Comparison of ENCODE assay signal across 8 cellular contexts in genomic region chr6:47134476-47135189, GRCh38.
DNase-seq lines count a peak whose midpoint lies in the region; ATAC-seq and TF ChIP-seq lines count a peak whose summit lies in the region.

No MANE protein-coding gene starts in this region.

- H3K9me3 ChIP-seq in endodermal cell (ENCODE audit: control insufficient read depth, low read length) = no peaks in the 10 kb centered on the region

- no peak overlapping the region for H3K27ac ChIP-seq in endodermal cell (ENCODE audit: low read depth, low read length)

- H3K27ac Mint-ChIP-seq in HFFc6 (peak overlapping the region; percentile 84), endodermal cell (peak overlapping the region; percentile 81), immature natural killer cell (no peak overlapping the region)
- H3K27ac Mint-ChIP-seq in activated T-helper 1 cell treated with anti-CD3 and anti-CD28 coated beads, Interleukin-12 subunit alpha, Interleukin-12 subunit beta, Interleukin-2, Interleukin-4 antibody, amounts not matched to agents 30 ng/mL and 10 ng/mL and 1 ng/mL, durations not matched to agents 14 hours and 24 hours and 36 hours = no peak overlapping the region

- peaks cover 5% of the 10 kb centered on the region for H3K27me3 Mint-ChIP-seq in HFFc6 (ENCODE audit: insufficient read depth)
- no peaks in the 10 kb centered on the region for H3K27me3 Mint-ChIP-seq in endodermal cell (ENCODE audit: insufficient read depth)
- peaks cover 4% of the 10 kb centered on the region for H3K27me3 Mint-ChIP-seq in activated T-helper 1 cell treated with anti-CD3 and anti-CD28 coated beads, Interleukin-12 subunit alpha, Interleukin-12 subunit beta, Interleukin-2, Interleukin-4 antibody, amounts not matched to agents 30 ng/mL and 10 ng/mL and 1 ng/mL, durations not matched to agents 14 hours and 24 hours and 36 hours (ENCODE audit: insufficient read depth)
- peaks cover 0 to 8% (median 2%) of the 10 kb centered on the region in 3 donors for H3K27me3 Mint-ChIP-seq in immature natural killer cell (ENCODE audit: low read depth in 3 of 3)

- H3K36me3 Mint-ChIP-seq in HFFc6 (ENCODE audit: low read depth) (no peaks in the 10 kb centered on the region), endodermal cell (ENCODE audit: low read depth) (no peaks in the 10 kb centered on the region), immature natural killer cell (no peaks in the 10 kb centered on the region)
- H3K36me3 Mint-ChIP-seq in activated T-helper 1 cell treated with anti-CD3 and anti-CD28 coated beads, Interleukin-12 subunit alpha, Interleukin-12 subunit beta, Interleukin-2, Interleukin-4 antibody, amounts not matched to agents 30 ng/mL and 10 ng/mL and 1 ng/mL, durations not matched to agents 14 hours and 24 hours and 36 hours (ENCODE audit: low read depth) = no peaks in the 10 kb centered on the region

- DNase-seq in HFFc6 (peak; percentile 82), NOMO-1 (lab: John Stamatoyannopoulos, UW; ENCODE audit: unreplicated experiment in 2 of 2) (peak; percentile 51 to 80), endodermal cell (no peak), non-pigmented ciliary epithelial cell (ENCODE audit: low read depth) (peak; percentile 92), immature natural killer cell (no peak), globus pallidus (ENCODE audit: low spot score) (no peak)
- no peak for DNase-seq in activated T-helper 1 cell treated with anti-CD3 and anti-CD28 coated beads, Interleukin-12 subunit alpha, Interleukin-12 subunit beta, Interleukin-2, Interleukin-4 antibody, amounts not matched to agents 30 ng/mL and 10 ng/mL and 1 ng/mL, durations not matched to agents 14 hours and 24 hours and 36 hours (ENCODE audit: low spot score)

- H3K4me1 ChIP-seq in endodermal cell (ENCODE audit: control insufficient read depth, insufficient read depth, low read length) = peaks cover 17% of the 10 kb centered on the region

- H3K9me3 Mint-ChIP-seq in HFFc6 (no peaks in the 10 kb centered on the region), endodermal cell (no peaks in the 10 kb centered on the region), immature natural killer cell (no peaks in the 10 kb centered on the region)
- H3K9me3 Mint-ChIP-seq in activated T-helper 1 cell treated with anti-CD3 and anti-CD28 coated beads, Interleukin-12 subunit alpha, Interleukin-12 subunit beta, Interleukin-2, Interleukin-4 antibody, amounts not matched to agents 30 ng/mL and 10 ng/mL and 1 ng/mL, durations not matched to agents 14 hours and 24 hours and 36 hours = peaks cover 3% of the 10 kb centered on the region

- TF ChIP-seq CTCF in HFFc6 (IDR thresholded peaks at IDR 0.05) (no peak), endodermal cell (conservative IDR thresholded peaks at IDR 0.05) (no peak)

- H3K4me3 ChIP-seq in endodermal cell (ENCODE audit: low read length) = no peak overlapping the region

- 22 to 31% methylated on average over 3 to 6 of the region's 6 CpGs for WGBS in endodermal cell (ENCODE audit: insufficient coverage in 1 of 2, insufficient read length in 1 of 2), 2 experiments

- no peaks in the 10 kb centered on the region for H3K27me3 ChIP-seq in endodermal cell (ENCODE audit: control insufficient read depth, insufficient read depth, low read length, poor library complexity, severe bottlenecking)

- H3K4me1 Mint-ChIP-seq in HFFc6 (ENCODE audit: low read depth) = peaks cover 34% of the 10 kb centered on the region
- peaks cover 79% of the 10 kb centered on the region for H3K4me1 Mint-ChIP-seq in endodermal cell
- H3K4me1 Mint-ChIP-seq in activated T-helper 1 cell treated with anti-CD3 and anti-CD28 coated beads, Interleukin-12 subunit alpha, Interleukin-12 subunit beta, Interleukin-2, Interleukin-4 antibody, amounts not matched to agents 30 ng/mL and 10 ng/mL and 1 ng/mL, durations not matched to agents 14 hours and 24 hours and 36 hours (ENCODE audit: low read depth) = peaks cover 16% of the 10 kb centered on the region
- no peaks in the 10 kb centered on the region for H3K4me1 Mint-ChIP-seq in immature natural killer cell

- ATAC-seq in GM19035 (IDR thresholded peaks at IDR 0.05; ENCODE audit: unreplicated experiment) = no peak

- H3K4me3 Mint-ChIP-seq in HFFc6 (peak overlapping the region; percentile 55), endodermal cell (no peak overlapping the region), immature natural killer cell (no peak overlapping the region)
- no peak overlapping the region for H3K4me3 Mint-ChIP-seq in activated T-helper 1 cell treated with anti-CD3 and anti-CD28 coated beads, Interleukin-12 subunit alpha, Interleukin-12 subunit beta, Interleukin-2, Interleukin-4 antibody, amounts not matched to agents 30 ng/mL and 10 ng/mL and 1 ng/mL, durations not matched to agents 14 hours and 24 hours and 36 hours

- intact Hi-C loops in activated T-helper 1 cell treated with anti-CD3 and anti-CD28 coated beads, Interleukin-12 subunit alpha, Interleukin-12 subunit beta, Interleukin-2, Interleukin-4 antibody, amounts not matched to agents 30 ng/mL and 10 ng/mL and 1 ng/mL, durations not matched to agents 14 hours and 24 hours and 36 hours (cut with micrococcal nuclease) = no loop called here

- no peaks in the 10 kb centered on the region for H3K36me3 ChIP-seq in endodermal cell (ENCODE audit: control insufficient read depth, insufficient read depth, low read length)

- H3K9ac ChIP-seq in endodermal cell (ENCODE audit: extremely low read depth, low read length, poor library complexity, severe bottlenecking) = peak overlapping the region; percentile 31

Comparison
In these comparisons a context has a peak if more than half of its experiments do, and no peak if none do; other contexts are left out.
1. DNase-seq: peak in HFFc6 (single experiment), NOMO-1 (2 of 2) and non-pigmented ciliary epithelial cell (single experiment); none in endodermal cell (single experiment), activated T-helper 1 cell treated with anti-CD3 and anti-CD28 coated beads, Interleukin-12 subunit alpha, Interleukin-12 subunit beta, Interleukin-2, Interleukin-4 antibody, amounts not matched to agents 30 ng/mL and 10 ng/mL and 1 ng/mL, durations not matched to agents 14 hours and 24 hours and 36 hours (single experiment), immature natural killer cell (0 of 3) and globus pallidus (single experiment).
2. H3K27ac Mint-ChIP-seq: peak in HFFc6 (single experiment) and endodermal cell (single experiment); none in activated T-helper 1 cell treated with anti-CD3 and anti-CD28 coated beads, Interleukin-12 subunit alpha, Interleukin-12 subunit beta, Interleukin-2, Interleukin-4 antibody, amounts not matched to agents 30 ng/mL and 10 ng/mL and 1 ng/mL, durations not matched to agents 14 hours and 24 hours and 36 hours (single experiment) and immature natural killer cell (0 of 6).